In the genomic region with DNA sequence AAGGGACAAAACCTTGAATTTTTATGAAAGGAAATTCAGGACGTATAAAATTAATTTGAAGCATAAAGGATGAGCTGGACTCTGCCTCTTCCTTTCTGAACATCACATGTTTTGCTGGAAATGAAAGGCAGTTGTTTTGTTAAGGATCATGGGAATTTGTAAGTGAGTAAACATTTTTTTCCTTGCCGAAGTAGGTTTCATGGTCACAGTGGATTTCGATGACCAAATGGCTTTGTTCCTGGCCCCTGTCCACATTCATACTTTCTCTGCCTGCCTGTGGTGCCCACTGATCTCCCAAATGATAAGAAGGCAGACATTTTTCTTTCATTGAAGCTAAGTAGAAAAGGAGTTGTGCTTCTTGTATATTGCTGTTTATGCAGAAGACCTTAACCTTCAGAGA, we compare ENCODE assay signal across 18 cellular contexts.
DNase-seq lines count a peak whose midpoint lies in the region; TF ChIP-seq lines count a peak whose summit lies in the region.
"Had no signal": no experiment of that assay in that cellular context is flagged by ENCODE, and none has a peak within 500 bp of the region (broad histone marks: within the 10 kb centered on the region; RNA-seq: fewer than 3 reads in every experiment).

No MANE protein-coding gene starts in this region.

- 0 out of 2 replicates have a peak overlapping the region, but pooled peaks have one; percentile 22 for H2AFZ ChIP-seq in SK-N-SH (ENCODE audit: low read depth)
- H2AFZ ChIP-seq: GM23338 had no signal

- CTCF ChIA-PET in SK-N-SH (lab: Yijun Ruan, JAX), result no interaction called here

- H3K79me2 ChIP-seq in SK-N-SH (ENCODE audit: insufficient read depth), result peaks cover 17% of the 10 kb centered on the region

- TF ChIP-seq CTCF in SK-N-SH (IDR thresholded peaks at IDR 0.05), result no peak

- TF ChIP-seq RAD21 in SK-N-SH (IDR thresholded peaks at IDR 0.05; ENCODE audit: low read length), result no peak

- TF ChIP-seq EP300 in SK-N-SH (IDR thresholded peaks at IDR 0.05; ENCODE audit: borderline replicate concordance in 1 of 2, low read depth in 1 of 2, low read length in 1 of 2), result no peak

- intact Hi-C loops in activated CD4-positive, alpha-beta T cell treated with anti-CD3 and anti-CD28 coated beads, Interleukin-2, amount 10 ng/mL, durations not matched to agents 24 days and 14 days (cut with micrococcal nuclease), result no loop called here

- no peaks in the 10 kb centered on the region for H3F3A ChIP-seq in SK-N-SH (replicated peaks; ENCODE audit: insufficient read depth)

- H3K36me3 Mint-ChIP-seq in activated CD4-positive, alpha-beta T cell treated with anti-CD3 and anti-CD28 coated beads, Interleukin-2, amount 10 ng/mL, durations not matched to agents 24 days and 14 days (ENCODE audit: low read depth), result peaks cover 85% of the 10 kb centered on the region

- H3K27ac Mint-ChIP-seq in activated CD4-positive, alpha-beta T cell treated with anti-CD3 and anti-CD28 coated beads, Interleukin-2, amount 10 ng/mL, durations not matched to agents 24 days and 14 days, result peak overlapping the region; percentile 30
- H3K27ac Mint-ChIP-seq: GM23338 had no signal

- H3K9me3 ChIP-seq in SK-N-SH, result no peaks in the 10 kb centered on the region

- H3K9me2 ChIP-seq in SK-N-SH, result no peaks in the 10 kb centered on the region

- H3K4me3 ChIP-seq in SK-N-SH (ENCODE audit: low read depth in 2 of 2, low read length in 1 of 2), result no peak overlapping the region
- H3K4me3 ChIP-seq in skin epidermis, result no peak overlapping the region
- H3K4me3 ChIP-seq: GM23338, SK-N-MC had no signal

- H3K27me3 ChIP-seq in SK-N-SH (ENCODE audit: insufficient read depth), result no peaks in the 10 kb centered on the region

- POLR2A ChIA-PET in SK-N-SH (lab: Yijun Ruan, JAX), result no interaction called here

- peaks cover 4 to 9% of the 10 kb centered on the region in 2 experiments for H3K36me3 ChIP-seq in SK-N-SH (replicated peaks in 1 of 2; ENCODE audit: control insufficient read depth in 1 of 2, insufficient read depth in 2 of 2, low read length in 1 of 2)

- H3K9me3 Mint-ChIP-seq in activated CD4-positive, alpha-beta T cell treated with anti-CD3 and anti-CD28 coated beads, Interleukin-2, amount 10 ng/mL, durations not matched to agents 24 days and 14 days, result peaks cover 18% of the 10 kb centered on the region
- H3K9me3 Mint-ChIP-seq: GM23338 had no signal

- H3K27ac ChIP-seq in SK-N-SH (ENCODE audit: low read depth in 2 of 2, low read length in 1 of 2) (peak overlapping the region in 1 of 2 experiments; percentile 54; a peak in 1 of 4 replicates), skin epidermis (peak overlapping the region in 15 of 21 experiments; percentile 8 to 73 (median 37))
- H3K27ac ChIP-seq: SK-N-MC, VCaP had no signal

- H3K4me1 Mint-ChIP-seq in activated CD4-positive, alpha-beta T cell treated with anti-CD3 and anti-CD28 coated beads, Interleukin-2, amount 10 ng/mL, durations not matched to agents 24 days and 14 days, result peaks cover 64% of the 10 kb centered on the region
- H3K4me1 Mint-ChIP-seq: GM23338 had no signal

- peak overlapping the region; percentile 45; the same call in 1 of the 2 replicates for H3K4me2 ChIP-seq in SK-N-SH
- H3K4me2 ChIP-seq: GM23338 had no signal

- H3K4me3 Mint-ChIP-seq in activated CD4-positive, alpha-beta T cell treated with anti-CD3 and anti-CD28 coated beads, Interleukin-2, amount 10 ng/mL, durations not matched to agents 24 days and 14 days, result no peak overlapping the region
- H3K4me3 Mint-ChIP-seq: GM23338; naive thymus-derived CD4-positive, alpha-beta T cell had no signal

- 59% methylated on average over 3 of the region's 3 CpGs for WGBS in SK-N-SH (ENCODE audit: low lambda C conversion rate)

- DNase-seq in activated CD4-positive, alpha-beta T cell treated with anti-CD3 and anti-CD28 coated beads, Interleukin-2, amount 10 ng/mL, durations not matched to agents 24 days and 14 days, result no peak
- no peak for DNase-seq in activated CD4-positive, alpha-beta T cell treated with anti-CD3 and anti-CD28 coated beads, Interleukin-2, amount 50 U/mL, for 1 hour
- DNase-seq in SK-N-SH, result no peak
- peak; percentile 78 for DNase-seq in foreskin melanocyte
- no peak for DNase-seq in MV-4-11 (lab: John Stamatoyannopoulos, UW)
- DNase-seq in superior temporal gyrus (ENCODE audit: extremely low spot score), result no peak
- no peak for DNase-seq in D341Med (ENCODE audit: low spot score)
- DNase-seq: activated CD8-positive, alpha-beta memory T cell treated with anti-CD3 and anti-CD28 coated beads, Interleukin-2, amount 50 U/mL, for 48 hours; aorta; effector CD8-positive, alpha-beta T cell; naive thymus-derived CD4-positive, alpha-beta T cell; NCI-H1105; retina; stimulated activated naive CD4-positive, alpha-beta T cell treated with Interleukin-2 at 50 U/mL for 16 hours had no signal

- H3K9ac ChIP-seq in SK-N-SH, result no peak overlapping the region

- H3K27me3 Mint-ChIP-seq in activated CD4-positive, alpha-beta T cell treated with anti-CD3 and anti-CD28 coated beads, Interleukin-2, amount 10 ng/mL, durations not matched to agents 24 days and 14 days, result no peaks in the 10 kb centered on the region
- H3K27me3 Mint-ChIP-seq: naive thymus-derived CD4-positive, alpha-beta T cell had no signal

- H3K4me1 ChIP-seq in SK-N-SH (ENCODE audit: control insufficient read depth in 1 of 2, insufficient read depth in 2 of 2, low read depth in 1 of 2, low read length in 1 of 2), result peaks cover 11 to 14% of the 10 kb centered on the region in 2 experiments; a peak in 3 of 4 replicates

- no peaks in the 10 kb centered on the region for H4K20me1 ChIP-seq in SK-N-SH (ENCODE audit: insufficient read depth)

TF ChIP-seq in SK-N-SH, 30 proteins besides CTCF, POLR2A, EP300 and RAD21:
- 0 out of 2 replicates have a peak, but pooled peaks have one; percentile 16 for TF ChIP-seq NFIC (IDR thresholded peaks at IDR 0.05; ENCODE audit: borderline replicate concordance)
- TF ChIP-seq ELF1 (IDR thresholded peaks at IDR 0.05), result no peak
